8 cellular contexts compared by ENCODE assay signal in the genomic region with DNA sequence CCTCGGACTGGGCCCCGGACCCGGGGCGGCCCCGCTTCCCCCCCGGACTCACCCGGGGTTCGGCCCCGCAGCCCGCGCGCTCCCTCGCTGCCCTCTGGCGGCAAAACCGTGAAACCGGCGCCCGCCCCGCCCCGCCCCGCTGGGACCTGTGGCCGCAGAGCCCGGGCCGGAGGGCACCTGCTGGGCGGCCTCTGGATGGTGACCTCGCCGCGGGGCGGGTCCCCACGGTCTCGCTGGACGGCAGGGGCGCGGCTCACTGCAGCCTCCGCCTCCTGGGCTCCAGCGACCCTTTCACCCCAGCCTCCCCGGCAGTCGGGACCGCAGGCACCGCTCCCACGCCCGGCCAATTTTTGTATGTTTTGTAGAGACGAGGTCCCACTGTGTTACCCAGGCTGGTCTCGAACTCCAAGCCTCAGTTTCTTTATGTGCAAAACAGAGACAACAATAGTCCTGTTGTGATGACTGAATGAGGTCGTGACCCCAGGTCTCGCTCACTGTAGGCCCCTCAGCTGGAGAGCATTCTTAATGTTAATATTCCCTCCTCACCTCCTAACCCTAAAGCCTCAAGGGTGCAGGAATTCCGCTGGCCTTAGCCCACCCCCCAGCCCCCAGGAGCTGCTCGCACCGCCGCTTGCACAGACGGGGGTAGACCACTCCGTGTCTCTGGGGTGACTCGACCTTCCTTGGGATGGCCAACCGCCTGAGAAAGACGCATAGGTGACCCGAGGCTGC. TPM values are rescaled to one million over a fixed set of nuclear protein-coding genes. Genes with fewer than 3 reads are reported as not detected.
A peak's percentile ranks its signal among the peaks of the same experiment; 100 is the strongest.
DNase-seq lines count a peak whose midpoint lies in the region; ATAC-seq and TF ChIP-seq lines count a peak whose summit lies in the region.

No MANE protein-coding gene starts in this region.

- TF ChIP-seq CTCF in coronary artery (IDR thresholded peaks at IDR 0.05) (peak; percentile 20), lung (IDR thresholded peaks at IDR 0.05; ENCODE audit: control extremely low read depth, extremely low read depth) (peak; percentile 76)

- peak overlapping the region; percentile 73 for H3K4me3 ChIP-seq in coronary artery
- H3K4me3 ChIP-seq in lung, result peak overlapping the region; percentile 30

- H3K27ac ChIP-seq in coronary artery (peak overlapping the region in 1 of 2 donors; percentile 72), lung (ENCODE audit: low read depth in 1 of 2, low read length in 1 of 2) (peak overlapping the region in 1 of 2 donors; percentile 72)

- WGBS in lung, 2 donors, result 11 to 12% methylated on average over 49 to 56 of the region's 56 CpGs

- no peaks in the 10 kb centered on the region for H3K27me3 ChIP-seq in lung (ENCODE audit: control insufficient read depth, insufficient read depth)

- no peaks in the 10 kb centered on the region for H3K9me3 ChIP-seq in lung (ENCODE audit: control insufficient read depth in 2 of 2, insufficient read depth in 1 of 2, low read length in 1 of 2)

- ATAC-seq in lung (ENCODE audit: insufficient read depth, low FRiP score) (peak; percentile 91), GM19035 (IDR thresholded peaks at IDR 0.05; ENCODE audit: unreplicated experiment) (no peak)

- DNase-seq in NOMO-1 (lab: John Stamatoyannopoulos, UW; ENCODE audit: unreplicated experiment in 2 of 2) (peak; percentile 27 to 48), NOMO-1 treated with dmso at 0.1 percent for 144 hours (lab: John Stamatoyannopoulos, UW; ENCODE audit: unreplicated experiment) (no peak), LoVo (ENCODE audit: low spot score) (peak; percentile 72), coronary artery (ENCODE audit: low spot score) (no peak), lung (ENCODE audit: low spot score) (peak; percentile 84)
- DNase-seq in activated CD4-positive, alpha-beta T cell treated with anti-CD3 and anti-CD28 coated beads for 48 hours, result peak; percentile 80
- peak; percentile 55 for DNase-seq in stimulated activated CD8-positive, alpha-beta memory T cell treated with anti-CD3 and anti-CD28 coated beads, Interleukin-15, amount 100 ng/mL, for 24 hours (ENCODE audit: low read depth)

- H3K36me3 ChIP-seq in lung (ENCODE audit: control insufficient read depth in 2 of 2, insufficient read depth in 2 of 2, low read length in 2 of 2), result no peaks in the 10 kb centered on the region

- no peaks in the 10 kb centered on the region for H3K4me1 ChIP-seq in lung (ENCODE audit: control insufficient read depth in 2 of 2, insufficient read depth in 2 of 2, low read length in 2 of 2)

RNA-seq across cellular contexts. Expression of gene RPH3AL, which starts 33.7 kb away (rescaled TPM):
- 10 to 100 TPM; 21.1 to 76.6 TPM for total RNA-seq in lung
- 10 to 100 TPM; 19.5 to 22.1 TPM for polyA plus RNA-seq in lung

RNA-seq across cellular contexts. Expression of gene RFLNB, which starts 59.4 kb away (rescaled TPM):
- 10 to 100 TPM; 16.2 to 17.0 TPM for total RNA-seq in lung
- 10 to 100 TPM; 12.8 to 18.1 TPM for polyA plus RNA-seq in lung

Comparison
In these comparisons a context has a peak if more than half of its experiments do, and no peak if none do; other contexts are left out.
1. DNase-seq: peak in NOMO-1 (2 of 2), LoVo (single experiment), activated CD4-positive, alpha-beta T cell treated with anti-CD3 and anti-CD28 coated beads for 48 hours (single experiment), lung (single experiment) and stimulated activated CD8-positive, alpha-beta memory T cell treated with anti-CD3 and anti-CD28 coated beads, Interleukin-15, amount 100 ng/mL, for 24 hours (single experiment); none in NOMO-1 treated with dmso at 0.1 percent for 144 hours (single experiment) and coronary artery (single experiment).